27 cellular contexts compared by ENCODE assay signal in the genomic region with DNA sequence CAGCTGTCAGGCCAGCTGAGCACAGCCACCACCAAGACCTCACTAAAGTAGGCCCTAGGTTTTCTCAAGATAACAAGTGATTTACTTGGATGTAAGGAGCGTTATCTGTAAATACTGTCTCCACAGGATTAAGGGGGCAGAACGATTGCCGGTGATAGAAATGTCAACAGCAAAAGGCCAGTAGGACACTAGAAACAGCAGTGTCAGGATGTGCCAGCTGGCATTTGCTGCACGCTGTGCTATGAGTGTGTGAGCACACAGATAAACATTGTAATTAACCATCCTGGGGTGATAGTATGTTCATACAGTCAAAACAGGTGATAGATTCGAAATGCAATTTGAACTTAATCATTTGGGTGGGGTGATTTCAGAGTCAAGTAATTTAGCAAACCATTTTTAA. TPM values are rescaled to one million over a fixed set of nuclear protein-coding genes. Genes with fewer than 3 reads are reported as not detected.
"Had no signal": no experiment of that assay in that cellular context is flagged by ENCODE, and none has a peak within 500 bp of the region (broad histone marks: within the 10 kb centered on the region; RNA-seq: fewer than 3 reads in every experiment).

No MANE protein-coding gene starts in this region.

- H3K4me3 Mint-ChIP-seq: activated CD4-positive, alpha-beta memory T cell treated with anti-CD3 and anti-CD28 coated beads for 36 hours; activated naive CD8-positive, alpha-beta T cell treated with anti-CD3 and anti-CD28 coated beads for 36 hours; effector memory CD8-positive, alpha-beta T cell; natural killer cell had no signal

- ATAC-seq: effector memory CD8-positive, alpha-beta T cell; gastrocnemius medialis; left ventricle myocardium superior; natural killer cell had no signal

- H3K36me3 ChIP-seq: colonic mucosa, esophagus muscularis mucosa, gastrocnemius medialis, prostate gland, spleen, vagina had no signal

- H3K9me3 Mint-ChIP-seq: activated CD4-positive, alpha-beta memory T cell treated with anti-CD3 and anti-CD28 coated beads for 36 hours; activated naive CD8-positive, alpha-beta T cell treated with anti-CD3 and anti-CD28 coated beads for 36 hours; effector memory CD8-positive, alpha-beta T cell; natural killer cell had no signal

- H3K27ac ChIP-seq: colonic mucosa, esophagus muscularis mucosa, gastrocnemius medialis, prostate gland, spleen, testis, vagina had no signal

- DNase-seq: activated CD4-positive, alpha-beta memory T cell treated with anti-CD3 and anti-CD28 coated beads for 36 hours; activated CD4-positive, alpha-beta T cell treated with anti-CD3 and anti-CD28 coated beads for 48 hours; activated CD4-positive, CD25-positive, alpha-beta regulatory T cell; activated naive CD4-positive, alpha-beta T cell treated with Interleukin-2 at 50 U/mL for 16 hours; activated naive CD8-positive, alpha-beta T cell treated with anti-CD3 and anti-CD28 coated beads for 36 hours; activated T-cell treated with anti-CD3 and anti-CD28 coated beads, Interleukin-2, amount 50 U/mL, for 48 hours; amniotic stem cell; colonic mucosa; dorsolateral prefrontal cortex; effector memory CD8-positive, alpha-beta T cell; gastrocnemius medialis; hypothalamus; left ventricle myocardium superior; mammary epithelial cell; midbrain; natural killer cell; spleen; stimulated activated CD4-positive, alpha-beta T cell treated with anti-CD3 and anti-CD28 coated beads, Interleukin-4, amount 100 ng/mL, for 1 hour; stimulated activated naive CD4-positive, alpha-beta T cell; testis; trophoblast cell had no signal

- H3K27me3 Mint-ChIP-seq: activated CD4-positive, alpha-beta memory T cell treated with anti-CD3 and anti-CD28 coated beads for 36 hours; activated naive CD8-positive, alpha-beta T cell treated with anti-CD3 and anti-CD28 coated beads for 36 hours; effector memory CD8-positive, alpha-beta T cell had no signal

- H3K27me3 ChIP-seq: colonic mucosa, dorsolateral prefrontal cortex, esophagus muscularis mucosa, gastrocnemius medialis, spleen, testis, vagina had no signal

- H3K27ac Mint-ChIP-seq: activated CD4-positive, alpha-beta memory T cell treated with anti-CD3 and anti-CD28 coated beads for 36 hours; activated naive CD8-positive, alpha-beta T cell treated with anti-CD3 and anti-CD28 coated beads for 36 hours; effector memory CD8-positive, alpha-beta T cell; natural killer cell had no signal

- H3K4me3 ChIP-seq: colonic mucosa, dorsolateral prefrontal cortex, esophagus muscularis mucosa, gastrocnemius medialis, prostate gland, spleen, testis, vagina had no signal

- H3K4me1 ChIP-seq: colonic mucosa, esophagus muscularis mucosa, gastrocnemius medialis, prostate gland, spleen, testis, vagina had no signal

- H3K4me1 Mint-ChIP-seq: activated naive CD8-positive, alpha-beta T cell treated with anti-CD3 and anti-CD28 coated beads for 36 hours; natural killer cell had no signal

- H3K9me3 ChIP-seq: colonic mucosa, esophagus muscularis mucosa, gastrocnemius medialis, prostate gland, spleen, testis, vagina had no signal

- H3K36me3 Mint-ChIP-seq: activated CD4-positive, alpha-beta memory T cell treated with anti-CD3 and anti-CD28 coated beads for 36 hours; activated naive CD8-positive, alpha-beta T cell treated with anti-CD3 and anti-CD28 coated beads for 36 hours; natural killer cell had no signal

RNA-seq across cellular contexts. Expression of a gene that starts 36.2 kb away (rescaled TPM):
- total RNA-seq: activated CD4-positive, alpha-beta memory T cell treated with anti-CD3 and anti-CD28 coated beads for 36 hours; activated naive CD8-positive, alpha-beta T cell treated with anti-CD3 and anti-CD28 coated beads for 36 hours; bronchial epithelial cell; colonic mucosa; endothelial cell of umbilical vein; esophagus muscularis mucosa; gastrocnemius medialis; left ventricle myocardium superior; mammary epithelial cell; natural killer cell; osteocyte; prostate gland; spleen; vagina had no signal
- polyA plus RNA-seq: endothelial cell of umbilical vein, mammary epithelial cell, spleen had no signal
